Comparison of ENCODE assay signal across 13 cellular contexts in genomic region chr6:87323880-87324279, GRCh38. TPM values are rescaled to one million over a fixed set of nuclear protein-coding genes. Genes with fewer than 3 reads are reported as not detected.
DNase-seq lines count a peak whose midpoint lies in the region; ATAC-seq and TF ChIP-seq lines count a peak whose summit lies in the region.
"Not testable (repeated sequence)": the region's sequence is repeated elsewhere in the genome, so short reads cannot be mapped to it uniquely, and the experiment has no call there.
"Had no signal": no experiment of that assay in that cellular context is flagged by ENCODE, and none has a peak within 500 bp of the region (broad histone marks: within the 10 kb centered on the region; RNA-seq: fewer than 3 reads in every experiment).

No MANE protein-coding gene starts in this region.

- not testable (repeated sequence) for TF ChIP-seq CTCF in WTC11 (IDR thresholded peaks at IDR 0.05); chondrocyte (IDR thresholded peaks at IDR 0.05); neural progenitor cell (IDR thresholded peaks at IDR 0.05); type B pancreatic cell (conservative IDR thresholded peaks at IDR 0.05)

- intact Hi-C loops in naive thymus-derived CD4-positive, alpha-beta T cell (cut with micrococcal nuclease) = loop anchor here (2.0 kb wide), 4 partner anchors 51 to 1639 kb away; partner anchors contain the start of genes RNGTT (in 1 of the 2) and ZNF292 (in 1 of the 2)

- not testable (repeated sequence) for H3K9me3 Mint-ChIP-seq in CD8-positive, alpha-beta memory T cell; activated CD8-positive, alpha-beta T cell treated with anti-CD3 and anti-CD28 coated beads, Interleukin-2, amount 10 ng/mL, durations not matched to agents 7 days and 5 days (ENCODE audit: insufficient read depth); activated naive CD4-positive, alpha-beta T cell treated with anti-CD3 and anti-CD28 coated beads, Interleukin-2, amount 10 ng/mL, durations not matched to agents 7 days and 5 days; naive thymus-derived CD4-positive, alpha-beta T cell; neural progenitor cell; type B pancreatic cell
- H3K9me3 Mint-ChIP-seq in WTC11 = peaks cover 11% of the 10 kb centered on the region
- peaks cover 13% of the 10 kb centered on the region for H3K9me3 Mint-ChIP-seq in chondrocyte (ENCODE audit: low read depth)

- H3K4me1 Mint-ChIP-seq in CD8-positive, alpha-beta memory T cell = peaks cover 18 to 32% (median 18%) of the 10 kb centered on the region in 3 donors
- H3K4me1 Mint-ChIP-seq in WTC11 = peaks cover 15% of the 10 kb centered on the region
- peaks cover 19% of the 10 kb centered on the region for H3K4me1 Mint-ChIP-seq in activated CD8-positive, alpha-beta T cell treated with anti-CD3 and anti-CD28 coated beads, Interleukin-2, amount 10 ng/mL, durations not matched to agents 7 days and 5 days (ENCODE audit: low read depth)
- H3K4me1 Mint-ChIP-seq in activated naive CD4-positive, alpha-beta T cell treated with anti-CD3 and anti-CD28 coated beads, Interleukin-2, amount 10 ng/mL, durations not matched to agents 7 days and 5 days = peaks cover 26% of the 10 kb centered on the region
- peaks cover 14% of the 10 kb centered on the region for H3K4me1 Mint-ChIP-seq in chondrocyte (ENCODE audit: low read depth)
- H3K4me1 Mint-ChIP-seq in naive thymus-derived CD4-positive, alpha-beta T cell = peaks cover 14 to 36% (median 26%) of the 10 kb centered on the region in 7 donors
- not testable (repeated sequence) for H3K4me1 Mint-ChIP-seq in neural progenitor cell; type B pancreatic cell (ENCODE audit: unreplicated experiment)

- not testable (repeated sequence) for H3K9ac ChIP-seq in neural progenitor cell

- H3K4me3 ChIP-seq in CD8-positive, alpha-beta memory T cell (ENCODE audit: low read length); naive thymus-derived CD4-positive, alpha-beta T cell (ENCODE audit: low read length); neural progenitor cell: not testable (repeated sequence)

- H3K79me2 ChIP-seq in neural progenitor cell (ENCODE audit: low read depth) = peaks cover 27% of the 10 kb centered on the region

- not testable (repeated sequence) for H3K4me1 ChIP-seq in CD8-positive, alpha-beta memory T cell (ENCODE audit: insufficient read depth, low read length); naive thymus-derived CD4-positive, alpha-beta T cell (ENCODE audit: control insufficient read depth in 2 of 2, insufficient read depth in 2 of 2, low read length in 2 of 2); neural progenitor cell

- H3K4me3 Mint-ChIP-seq in CD8-positive, alpha-beta memory T cell = peak overlapping the region in 6 of 7 donors; percentile 37 to 99 (median 58)
- H3K4me3 Mint-ChIP-seq in WTC11 = peak overlapping the region; percentile 93
- peak overlapping the region; percentile 96 for H3K4me3 Mint-ChIP-seq in activated CD8-positive, alpha-beta T cell treated with anti-CD3 and anti-CD28 coated beads, Interleukin-2, amount 10 ng/mL, durations not matched to agents 7 days and 5 days
- H3K4me3 Mint-ChIP-seq in activated naive CD4-positive, alpha-beta T cell treated with anti-CD3 and anti-CD28 coated beads, Interleukin-2, amount 10 ng/mL, durations not matched to agents 7 days and 5 days = peak overlapping the region; percentile 99
- H3K4me3 Mint-ChIP-seq in chondrocyte (ENCODE audit: unreplicated experiment) = peak overlapping the region; percentile 16
- H3K4me3 Mint-ChIP-seq in naive thymus-derived CD4-positive, alpha-beta T cell = peak overlapping the region; percentile 42 to 99 (median 68)
- H3K4me3 Mint-ChIP-seq in neural progenitor cell = peak overlapping the region; percentile 94
- H3K4me3 Mint-ChIP-seq in type B pancreatic cell = peak overlapping the region; percentile 72

- not testable (repeated sequence) for DNase-seq in CD8-positive, alpha-beta memory T cell; WTC11 (ENCODE audit: low spot score); activated CD8-positive, alpha-beta T cell treated with anti-CD3 and anti-CD28 coated beads, Interleukin-2, amount 10 ng/mL, durations not matched to agents 7 days and 5 days; activated naive CD4-positive, alpha-beta T cell treated with anti-CD3 and anti-CD28 coated beads, Interleukin-2, amount 10 ng/mL, durations not matched to agents 7 days and 5 days; chondrocyte (ENCODE audit: low spot score); naive thymus-derived CD4-positive, alpha-beta T cell; neural progenitor cell (ENCODE audit: low spot score); type B pancreatic cell (ENCODE audit: extremely low spot score, unreplicated experiment)

- not testable (repeated sequence) for H3K4me2 ChIP-seq in neural progenitor cell

- H3F3A ChIP-seq in neural progenitor cell (ENCODE audit: low read depth) = not testable (repeated sequence)

- H3K27ac Mint-ChIP-seq in CD8-positive, alpha-beta memory T cell; WTC11; activated CD8-positive, alpha-beta T cell treated with anti-CD3 and anti-CD28 coated beads, Interleukin-2, amount 10 ng/mL, durations not matched to agents 7 days and 5 days; activated naive CD4-positive, alpha-beta T cell treated with anti-CD3 and anti-CD28 coated beads, Interleukin-2, amount 10 ng/mL, durations not matched to agents 7 days and 5 days; chondrocyte (ENCODE audit: unreplicated experiment); naive thymus-derived CD4-positive, alpha-beta T cell; neural progenitor cell; type B pancreatic cell: not testable (repeated sequence)

- POLR2A ChIA-PET in CD8-positive, alpha-beta memory T cell (lab: Charles Lee); WTC11 (lab: Charles Lee); activated CD8-positive, alpha-beta T cell treated with anti-CD3 and anti-CD28 coated beads, Interleukin-2, amount 10 ng/mL, durations not matched to agents 7 days and 5 days (lab: Charles Lee); naive thymus-derived CD4-positive, alpha-beta T cell (lab: Charles Lee): not testable (repeated sequence)

- CTCF ChIA-PET in CD8-positive, alpha-beta memory T cell (lab: Charles Lee); WTC11 (lab: Charles Lee); activated CD8-positive, alpha-beta T cell treated with anti-CD3 and anti-CD28 coated beads, Interleukin-2, amount 10 ng/mL, durations not matched to agents 7 days and 5 days (lab: Charles Lee); activated naive CD4-positive, alpha-beta T cell treated with anti-CD3 and anti-CD28 coated beads, Interleukin-2, amount 10 ng/mL, durations not matched to agents 7 days and 5 days (lab: Charles Lee); naive thymus-derived CD4-positive, alpha-beta T cell (lab: Charles Lee): not testable (repeated sequence)

- H2AFZ ChIP-seq in neural progenitor cell (replicated peaks) = not testable (repeated sequence)

- H3K36me3 Mint-ChIP-seq in CD8-positive, alpha-beta memory T cell; activated naive CD4-positive, alpha-beta T cell treated with anti-CD3 and anti-CD28 coated beads, Interleukin-2, amount 10 ng/mL, durations not matched to agents 7 days and 5 days; chondrocyte (ENCODE audit: low read depth); neural progenitor cell: not testable (repeated sequence)
- H3K36me3 Mint-ChIP-seq in WTC11 (peaks cover 13% of the 10 kb centered on the region), type B pancreatic cell (peaks cover 10% of the 10 kb centered on the region)
- peaks cover 11% of the 10 kb centered on the region for H3K36me3 Mint-ChIP-seq in activated CD8-positive, alpha-beta T cell treated with anti-CD3 and anti-CD28 coated beads, Interleukin-2, amount 10 ng/mL, durations not matched to agents 7 days and 5 days (ENCODE audit: low read depth)
- peaks cover 0 to 14% (median 9%) of the 10 kb centered on the region in 5 donors for H3K36me3 Mint-ChIP-seq in naive thymus-derived CD4-positive, alpha-beta T cell

- ATAC-seq in WTC11; activated CD8-positive, alpha-beta T cell treated with anti-CD3 and anti-CD28 coated beads, Interleukin-2, amount 10 ng/mL, durations not matched to agents 7 days and 5 days; naive thymus-derived CD4-positive, alpha-beta T cell: not testable (repeated sequence)

- not testable (repeated sequence) for H3K36me3 ChIP-seq in CD8-positive, alpha-beta memory T cell (ENCODE audit: insufficient read depth, low read length); naive thymus-derived CD4-positive, alpha-beta T cell (ENCODE audit: control insufficient read depth in 2 of 3, insufficient read depth in 3 of 3, low read length in 3 of 3); neural progenitor cell

- H3K27me3 ChIP-seq in CD8-positive, alpha-beta memory T cell (ENCODE audit: insufficient read depth, low read length, poor library complexity, severe bottlenecking); naive thymus-derived CD4-positive, alpha-beta T cell (ENCODE audit: control insufficient read depth in 2 of 2, insufficient read depth in 2 of 2, low read length in 2 of 2); neural progenitor cell: not testable (repeated sequence)

- not testable (repeated sequence) for H3K9me3 ChIP-seq in CD8-positive, alpha-beta memory T cell (ENCODE audit: low read length); naive thymus-derived CD4-positive, alpha-beta T cell (ENCODE audit: control insufficient read depth in 2 of 3, low read length in 3 of 3); neural progenitor cell (ENCODE audit: low read depth)

- not testable (repeated sequence) for H3K27ac ChIP-seq in CD8-positive, alpha-beta memory T cell (ENCODE audit: low read depth, low read length); naive thymus-derived CD4-positive, alpha-beta T cell (ENCODE audit: low read depth, low read length); neural progenitor cell

- H3K27me3 Mint-ChIP-seq in CD8-positive, alpha-beta memory T cell; WTC11 (ENCODE audit: low read depth); activated CD8-positive, alpha-beta T cell treated with anti-CD3 and anti-CD28 coated beads, Interleukin-2, amount 10 ng/mL, durations not matched to agents 7 days and 5 days (ENCODE audit: low read depth); activated naive CD4-positive, alpha-beta T cell treated with anti-CD3 and anti-CD28 coated beads, Interleukin-2, amount 10 ng/mL, durations not matched to agents 7 days and 5 days; chondrocyte (ENCODE audit: low read depth); naive thymus-derived CD4-positive, alpha-beta T cell; neural progenitor cell (ENCODE audit: insufficient read depth, low read depth); type B pancreatic cell: not testable (repeated sequence)

- not testable (repeated sequence) for H4K20me1 ChIP-seq in neural progenitor cell (ENCODE audit: low read depth)

RNA-seq across cellular contexts. Expression of gene SMIM8, which starts 1.5 kb away (rescaled TPM):
- total RNA-seq in CD8-positive, alpha-beta memory T cell = 1 to 10 TPM; 7.0 to 9.4 TPM
- polyA plus RNA-seq in CD8-positive, alpha-beta memory T cell = 16.2 TPM
- 9.3 to 11.2 TPM (median 10.8 TPM) in 3 replicates for total RNA-seq in WTC11 (2021)
- total RNA-seq in activated CD8-positive, alpha-beta T cell treated with anti-CD3 and anti-CD28 coated beads, Interleukin-2, amount 10 ng/mL, durations not matched to agents 7 days and 5 days = 1 to 10 TPM; 8.1 to 8.6 TPM
- 5.5 to 9.6 TPM (median 8.7 TPM) in 3 replicates for total RNA-seq in chondrocyte
- 10 to 100 TPM in 3 of 5 experiments, 1 to 10 TPM in 2; 7.3 to 15.7 (median 10.5) TPM for total RNA-seq in naive thymus-derived CD4-positive, alpha-beta T cell
- polyA plus RNA-seq in naive thymus-derived CD4-positive, alpha-beta T cell = 10 to 100 TPM; 11.7 to 18.1 TPM
- 18.7 and 31.7 TPM in 2 replicates for total RNA-seq in neural progenitor cell (ENCODE audit: low replicate concordance)
- 15.0 and 18.0 TPM in 2 replicates for total RNA-seq in type B pancreatic cell (ENCODE audit: low replicate concordance)

RNA-seq across cellular contexts. Expression of gene GJB7, which starts 5.2 kb away (rescaled TPM):
- total RNA-seq in CD8-positive, alpha-beta memory T cell = not detected
- polyA plus RNA-seq in CD8-positive, alpha-beta memory T cell = 0.30 TPM
- total RNA-seq in WTC11 (2021) (0.61 to 1.4 TPM (median 0.73 TPM) in 3 replicates), chondrocyte (0.67 to 0.77 TPM in 2 of 3 replicates, not detected in the other), neural progenitor cell (ENCODE audit: low replicate concordance) (2.0 and 2.4 TPM in 2 replicates), type B pancreatic cell (ENCODE audit: low replicate concordance) (0.67 TPM in 1 of 2 replicates, not detected in the other)
- not detected for total RNA-seq in activated CD8-positive, alpha-beta T cell treated with anti-CD3 and anti-CD28 coated beads, Interleukin-2, amount 10 ng/mL, durations not matched to agents 7 days and 5 days
- total RNA-seq in naive thymus-derived CD4-positive, alpha-beta T cell = not detected
- polyA plus RNA-seq in naive thymus-derived CD4-positive, alpha-beta T cell = not detected
- total RNA-seq: A673, Daoy, M059J, PC-9 had no signal
- polyA plus RNA-seq: BJ had no signal

RNA-seq across cellular contexts. Expression of gene C6orf163, which starts 20.7 kb away (rescaled TPM):
- 1 to 10 TPM; 1.5 TPM for total RNA-seq in CD8-positive, alpha-beta memory T cell
- 0.16 TPM for polyA plus RNA-seq in CD8-positive, alpha-beta memory T cell
- total RNA-seq in WTC11 (2021) (1.2 to 2.0 TPM (median 1.9 TPM) in 3 replicates), chondrocyte (1.2 to 3.3 TPM (median 1.7 TPM) in 3 replicates), neural progenitor cell (ENCODE audit: low replicate concordance) (2.6 and 3.1 TPM in 2 replicates), type B pancreatic cell (ENCODE audit: low replicate concordance) (3.3 and 4.7 TPM in 2 replicates)
- 1 to 10 TPM; 1.5 to 1.9 TPM for total RNA-seq in activated CD8-positive, alpha-beta T cell treated with anti-CD3 and anti-CD28 coated beads, Interleukin-2, amount 10 ng/mL, durations not matched to agents 7 days and 5 days
- total RNA-seq in naive thymus-derived CD4-positive, alpha-beta T cell = 1 to 10 TPM; 1.3 to 6.9 (median 4.0) TPM
- polyA plus RNA-seq in naive thymus-derived CD4-positive, alpha-beta T cell = under 1 TPM; 0.65 to 0.86 TPM
- total RNA-seq: M059J had no signal

Comparison
In these comparisons a context has a peak if more than half of its experiments do, and no peak if none do; other contexts are left out.
1. H3K4me3 Mint-ChIP-seq: peak in every context shown above with its lines; median percentile 99 in activated naive CD4-positive, alpha-beta T cell treated with anti-CD3 and anti-CD28 coated beads, Interleukin-2, amount 10 ng/mL, durations not matched to agents 7 days and 5 days; 96 in activated CD8-positive, alpha-beta T cell treated with anti-CD3 and anti-CD28 coated beads, Interleukin-2, amount 10 ng/mL, durations not matched to agents 7 days and 5 days; 94 in neural progenitor cell; 93 in WTC11; 72 in type B pancreatic cell; 68 in naive thymus-derived CD4-positive, alpha-beta T cell; 58 in CD8-positive, alpha-beta memory T cell; 16 in chondrocyte.